ENCODE assay signal across 19 cellular contexts in the genomic region with DNA sequence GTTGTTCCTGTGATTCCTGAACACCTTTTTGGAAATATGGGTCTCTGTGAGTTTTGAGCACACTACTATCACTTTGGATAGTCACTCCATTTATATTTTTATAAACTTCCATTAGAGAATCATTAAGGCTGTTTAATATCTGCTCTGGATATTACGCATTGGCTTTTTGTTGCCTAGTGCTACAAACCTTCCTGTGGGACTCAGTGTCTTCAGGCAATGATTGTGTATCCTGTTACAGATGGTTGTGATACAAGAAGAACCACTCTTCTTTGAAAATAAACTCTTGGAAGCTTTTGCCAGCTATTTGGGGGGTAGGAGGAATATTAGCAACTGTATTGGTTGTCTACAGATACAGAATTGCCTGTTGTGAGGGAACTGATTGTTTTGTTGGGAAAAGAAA. TPM values are rescaled to one million over a fixed set of nuclear protein-coding genes. Genes with fewer than 3 reads are reported as not detected.
DNase-seq lines count a peak whose midpoint lies in the region; ATAC-seq lines count a peak whose summit lies in the region.
"Had no signal": no experiment of that assay in that cellular context is flagged by ENCODE, and none has a peak within 500 bp of the region (broad histone marks: within the 10 kb centered on the region; RNA-seq: fewer than 3 reads in every experiment).

No MANE protein-coding gene starts in this region.

- no peaks in the 10 kb centered on the region for H3K9me3 ChIP-seq in thymus (ENCODE audit: control insufficient read depth)
- H3K9me3 ChIP-seq: MG63 had no signal

- H3K36me3 Mint-ChIP-seq in activated naive CD8-positive, alpha-beta T cell treated with anti-CD3 and anti-CD28 coated beads, Interleukin-2, amount 50 U/mL, for 24 hours (ENCODE audit: low read depth) = peaks cover 3% of the 10 kb centered on the region
- peaks cover 3% of the 10 kb centered on the region for H3K36me3 Mint-ChIP-seq in activated naive CD8-positive, alpha-beta T cell treated with anti-CD3 and anti-CD28 coated beads for 36 hours
- H3K36me3 Mint-ChIP-seq in T-helper 2 cell treated with Interferon-gamma antibody and Interleukin-4, amounts not matched to agents 5 μg/mL and 100 μg/mL, for 36 hours (ENCODE audit: low read depth) = peaks cover 29% of the 10 kb centered on the region

- no peak for ATAC-seq in activated naive CD8-positive, alpha-beta T cell treated with anti-CD3 and anti-CD28 coated beads, Interleukin-2, amount 50 U/mL, for 24 hours
- ATAC-seq: Panc1 had no signal

- H3K27ac ChIP-seq in cingulate gyrus (ENCODE audit: low read depth, low read length) (peak overlapping the region; percentile 10), thymus (ENCODE audit: low read depth) (peak overlapping the region; percentile 64)
- H3K27ac ChIP-seq: C4-2B had no signal

- peaks cover 6% of the 10 kb centered on the region for H3K36me3 ChIP-seq in thymus (ENCODE audit: control insufficient read depth, insufficient read depth)
- H3K36me3 ChIP-seq: MG63 had no signal

- H3K27me3 ChIP-seq in thymus (ENCODE audit: control insufficient read depth, insufficient read depth) = no peaks in the 10 kb centered on the region
- H3K27me3 ChIP-seq: MG63 had no signal

- DNase-seq in activated naive CD8-positive, alpha-beta T cell treated with anti-CD3 and anti-CD28 coated beads, Interleukin-2, amount 50 U/mL, for 24 hours = no peak
- no peak for DNase-seq in activated naive CD8-positive, alpha-beta T cell treated with anti-CD3 and anti-CD28 coated beads for 36 hours
- DNase-seq in NAMALWA (ENCODE audit: low spot score) = peak; percentile 46
- no peak for DNase-seq in T-helper 2 cell treated with Interferon-gamma antibody and Interleukin-4, amounts not matched to agents 5 μg/mL and 100 μg/mL, for 36 hours (ENCODE audit: low spot score)
- no peak for DNase-seq in activated effector memory CD4-positive, alpha-beta T cell treated with Interleukin-2 at 50 U/mL for 16 hours
- no peak for DNase-seq in D341Med (ENCODE audit: low spot score)
- DNase-seq: 8988T, DMS79, HFFc6, MG63, NCI-H1105 treated with DMSO at 0.1 percent for 48 hours, NCI-H187, NCI-H446 had no signal

- peaks cover 67% of the 10 kb centered on the region for H3K4me1 Mint-ChIP-seq in activated naive CD8-positive, alpha-beta T cell treated with anti-CD3 and anti-CD28 coated beads, Interleukin-2, amount 50 U/mL, for 24 hours
- H3K4me1 Mint-ChIP-seq in activated naive CD8-positive, alpha-beta T cell treated with anti-CD3 and anti-CD28 coated beads for 36 hours = peaks cover 41% of the 10 kb centered on the region
- H3K4me1 Mint-ChIP-seq in T-helper 2 cell treated with Interferon-gamma antibody and Interleukin-4, amounts not matched to agents 5 μg/mL and 100 μg/mL, for 36 hours (ENCODE audit: low read depth) = peaks cover 39% of the 10 kb centered on the region

- H3K27ac Mint-ChIP-seq in activated naive CD8-positive, alpha-beta T cell treated with anti-CD3 and anti-CD28 coated beads, Interleukin-2, amount 50 U/mL, for 24 hours = peak overlapping the region; percentile 24
- H3K27ac Mint-ChIP-seq in activated naive CD8-positive, alpha-beta T cell treated with anti-CD3 and anti-CD28 coated beads for 36 hours = no peak overlapping the region
- H3K27ac Mint-ChIP-seq in T-helper 2 cell treated with Interferon-gamma antibody and Interleukin-4, amounts not matched to agents 5 μg/mL and 100 μg/mL, for 36 hours = no peak overlapping the region

- H3K27me3 Mint-ChIP-seq in activated naive CD8-positive, alpha-beta T cell treated with anti-CD3 and anti-CD28 coated beads, Interleukin-2, amount 50 U/mL, for 24 hours = no peaks in the 10 kb centered on the region
- H3K27me3 Mint-ChIP-seq in activated naive CD8-positive, alpha-beta T cell treated with anti-CD3 and anti-CD28 coated beads for 36 hours = no peaks in the 10 kb centered on the region
- no peaks in the 10 kb centered on the region for H3K27me3 Mint-ChIP-seq in T-helper 2 cell treated with Interferon-gamma antibody and Interleukin-4, amounts not matched to agents 5 μg/mL and 100 μg/mL, for 36 hours (ENCODE audit: low read depth)

- H3K4me3 ChIP-seq in thymus (ENCODE audit: low read length) = no peak overlapping the region
- H3K4me3 ChIP-seq: MG63 had no signal

- no peak overlapping the region for H3K4me3 Mint-ChIP-seq in activated naive CD8-positive, alpha-beta T cell treated with anti-CD3 and anti-CD28 coated beads, Interleukin-2, amount 50 U/mL, for 24 hours
- no peak overlapping the region for H3K4me3 Mint-ChIP-seq in activated naive CD8-positive, alpha-beta T cell treated with anti-CD3 and anti-CD28 coated beads for 36 hours
- H3K4me3 Mint-ChIP-seq in T-helper 2 cell treated with Interferon-gamma antibody and Interleukin-4, amounts not matched to agents 5 μg/mL and 100 μg/mL, for 36 hours = no peak overlapping the region
- H3K4me3 Mint-ChIP-seq: HFFc6 had no signal

- no peaks in the 10 kb centered on the region for H3K9me3 Mint-ChIP-seq in activated naive CD8-positive, alpha-beta T cell treated with anti-CD3 and anti-CD28 coated beads, Interleukin-2, amount 50 U/mL, for 24 hours
- H3K9me3 Mint-ChIP-seq in activated naive CD8-positive, alpha-beta T cell treated with anti-CD3 and anti-CD28 coated beads for 36 hours = no peaks in the 10 kb centered on the region
- no peaks in the 10 kb centered on the region for H3K9me3 Mint-ChIP-seq in T-helper 2 cell treated with Interferon-gamma antibody and Interleukin-4, amounts not matched to agents 5 μg/mL and 100 μg/mL, for 36 hours
- H3K9me3 Mint-ChIP-seq: HFFc6 had no signal

- peaks cover 64% of the 10 kb centered on the region for H3K4me1 ChIP-seq in thymus (ENCODE audit: control insufficient read depth, insufficient read depth, low read length)

- WGBS in thymus = 97% methylated on average over 1 of the region's 1 CpG

RNA-seq across cellular contexts. Expression of a gene that starts 15.6 kb away (rescaled TPM):
- 1 to 10 TPM; 7.5 to 8.5 TPM for total RNA-seq in activated naive CD8-positive, alpha-beta T cell treated with anti-CD3 and anti-CD28 coated beads for 36 hours
- 18.0 TPM for polyA plus RNA-seq in thymus
- total RNA-seq: H4, HFFc6, Right ventricle myocardium inferior had no signal

RNA-seq across cellular contexts. Expression of a gene that starts 31.2 kb away (rescaled TPM):
- 1 to 10 TPM; 3.4 to 4.5 TPM for total RNA-seq in activated naive CD8-positive, alpha-beta T cell treated with anti-CD3 and anti-CD28 coated beads for 36 hours
- 5.8 TPM for polyA plus RNA-seq in thymus
